ENCODE assay signal across 32 cellular contexts in the genomic region with DNA sequence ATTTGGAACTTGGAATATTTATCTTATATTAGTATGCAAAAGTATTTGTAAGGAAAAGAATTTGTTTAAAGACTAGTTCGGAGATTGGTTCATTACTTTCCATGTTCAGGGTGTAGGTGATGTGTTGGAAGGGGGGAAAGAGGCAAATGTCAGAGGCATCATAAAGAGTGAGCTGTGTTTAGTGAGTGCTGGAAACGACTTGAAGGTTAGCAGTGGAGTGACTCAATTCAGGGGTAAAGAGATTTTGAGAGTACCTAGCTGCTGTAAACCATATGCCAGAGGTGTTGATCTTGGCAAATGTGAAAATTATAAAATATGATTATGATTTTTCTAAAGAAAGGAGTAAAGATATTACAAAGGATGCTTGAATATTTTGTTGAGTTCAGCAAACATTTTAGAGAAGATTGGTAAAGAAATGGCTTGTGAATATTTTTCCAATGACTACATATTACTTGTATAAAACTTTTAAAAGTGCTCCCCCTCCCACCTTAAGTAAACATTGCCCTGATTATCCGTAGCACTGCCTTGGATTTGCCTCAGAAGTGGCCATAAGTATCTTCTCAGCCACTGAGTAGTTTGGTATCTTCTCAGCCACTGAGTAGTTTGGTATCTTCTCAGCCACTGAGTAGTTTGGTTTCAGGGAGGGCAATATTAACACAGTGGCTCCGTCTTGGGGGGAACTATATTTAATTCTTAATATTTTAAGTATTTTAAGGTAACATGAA. TPM values are rescaled to one million over a fixed set of nuclear protein-coding genes. Genes with fewer than 3 reads are reported as not detected.
DNase-seq lines count a peak whose midpoint lies in the region; ATAC-seq, FAIRE-seq and TF ChIP-seq lines count a peak whose summit lies in the region.
"Had no signal": no experiment of that assay in that cellular context is flagged by ENCODE, and none has a peak within 500 bp of the region (broad histone marks: within the 10 kb centered on the region; RNA-seq: fewer than 3 reads in every experiment).

No MANE protein-coding gene starts in this region.

- peaks cover 42% of the 10 kb centered on the region for H3K4me1 Mint-ChIP-seq in activated CD4-positive, alpha-beta T cell treated with anti-CD3 and anti-CD28 coated beads for 36 hours
- H3K4me1 Mint-ChIP-seq in astrocyte (ENCODE audit: low read depth, unreplicated experiment) = peaks cover 1% of the 10 kb centered on the region
- H3K4me1 Mint-ChIP-seq in type B pancreatic cell (ENCODE audit: unreplicated experiment) = peaks cover under 1% of the 10 kb centered on the region

- H3K4me2 ChIP-seq in astrocyte (ENCODE audit: low read length) (no peak overlapping the region), osteoblast (ENCODE audit: insufficient read depth, low read length) (no peak overlapping the region)
- H3K4me2 ChIP-seq: PC-9 had no signal

- H3K79me2 ChIP-seq in astrocyte (ENCODE audit: insufficient read depth, low read length) (no peaks in the 10 kb centered on the region), osteoblast (ENCODE audit: insufficient read depth, low read length) (no peaks in the 10 kb centered on the region)

- CTCF ChIA-PET in activated CD4-positive, alpha-beta T cell treated with anti-CD3 and anti-CD28 coated beads for 36 hours (lab: Charles Lee) = interaction anchor here (0.6 to 1.6 kb wide), 5 partner anchors 8 to 228 kb away, joined by 3 to 4 read pairs (median 3); no protein-coding TSS in a partner anchor

- H4K20me1 ChIP-seq in astrocyte (ENCODE audit: insufficient read depth, low read length) (no peaks in the 10 kb centered on the region), osteoblast (ENCODE audit: insufficient read depth, low read length) (peaks cover 2% of the 10 kb centered on the region)

- no peak overlapping the region for H3K9ac ChIP-seq in astrocyte (ENCODE audit: low read length)
- H3K9ac ChIP-seq: GM23248 had no signal

- intact Hi-C loops in activated CD4-positive, alpha-beta T cell treated with anti-CD3 and anti-CD28 coated beads for 36 hours (cut with DNase I, micrococcal nuclease) = no loop called here

- peak; percentile 72 for ATAC-seq in activated CD4-positive, alpha-beta T cell treated with anti-CD3 and anti-CD28 coated beads for 36 hours
- ATAC-seq in GM21367 (IDR thresholded peaks at IDR 0.05; ENCODE audit: unreplicated experiment) = no peak
- ATAC-seq: body of pancreas, gastrocnemius medialis, Right ventricle myocardium inferior had no signal

- H3K4me1 ChIP-seq in astrocyte (ENCODE audit: insufficient read depth, low read length) = no peaks in the 10 kb centered on the region
- H3K4me1 ChIP-seq in osteoblast (ENCODE audit: insufficient read depth, low read length) = no peaks in the 10 kb centered on the region
- H3K4me1 ChIP-seq: adrenal gland, Caco-2 had no signal

- no peak overlapping the region for H2AFZ ChIP-seq in astrocyte (ENCODE audit: low read depth, low read length)
- no peak overlapping the region for H2AFZ ChIP-seq in osteoblast (ENCODE audit: low read length)
- H2AFZ ChIP-seq: GM23248, PC-9 had no signal

- no peaks in the 10 kb centered on the region for H3K27me3 Mint-ChIP-seq in activated CD4-positive, alpha-beta T cell treated with anti-CD3 and anti-CD28 coated beads for 36 hours
- H3K27me3 Mint-ChIP-seq in astrocyte (ENCODE audit: low read depth, unreplicated experiment) (no peaks in the 10 kb centered on the region), type B pancreatic cell (no peaks in the 10 kb centered on the region)
- H3K27me3 Mint-ChIP-seq: natural killer cell treated with Interleukin-12 subunit alpha and Interleukin-12 subunit beta and Interleukin-15 and Interleukin-18, amount 100 ng/mL, for 72 hours had no signal

- TF ChIP-seq CTCF in astrocyte (IDR thresholded peaks at IDR 0.05; ENCODE audit: insufficient read depth, low read depth, low read length) (no peak), osteoblast (IDR thresholded peaks at IDR 0.05; ENCODE audit: extremely low read depth, low read depth, low read length) (no peak), type B pancreatic cell (conservative IDR thresholded peaks at IDR 0.05) (no peak)

- no peak for DNase-seq in activated CD4-positive, alpha-beta T cell treated with anti-CD3 and anti-CD28 coated beads for 36 hours
- no peak for DNase-seq in activated CD4-positive, alpha-beta T cell treated with anti-CD3 and anti-CD28 coated beads for 48 hours
- DNase-seq in M059J (ENCODE audit: low read depth) = peak; percentile 30
- DNase-seq in astrocyte (ENCODE audit: low read depth) = peak; percentile 33
- DNase-seq in osteoblast (ENCODE audit: insufficient read length, low spot score, missing footprints) = peak; percentile 22
- no peak for DNase-seq in H4 (ENCODE audit: low spot score)
- no peak for DNase-seq in type B pancreatic cell (ENCODE audit: extremely low spot score, unreplicated experiment)
- DNase-seq: activated CD4-positive, alpha-beta T cell treated with anti-CD3 and anti-CD28 coated beads for 4 hours; activated T-cell treated with anti-CD3 and anti-CD28 coated beads, Interleukin-2, amount 50 U/mL, for 4 hours; adrenal gland; body of pancreas; Caco-2; cerebellar nuclear complex; DMS79; dorsolateral prefrontal cortex; esophagus squamous epithelium; gastrocnemius medialis; GDM1; GM23248; kidney glomerular epithelial cell; lower lobe of right lung; NCI-H1092 treated with DMSO at 0.1 percent for 48 hours; NCI-H187 treated with DMSO at 0.1 percent for 48 hours; NK-92 treated with Interleukin-12 subunit alpha and Interleukin-12 subunit beta, amount 100 ng/mL, for 24 hours; PC-9; stimulated activated CD4-positive, alpha-beta T cell treated with anti-CD3 and anti-CD28 coated beads, Interleukin-4, amount 100 ng/mL, for 1 hour; upper lobe of left lung had no signal

- H3K9me3 Mint-ChIP-seq in activated CD4-positive, alpha-beta T cell treated with anti-CD3 and anti-CD28 coated beads for 36 hours (ENCODE audit: low read depth) = peaks cover 9% of the 10 kb centered on the region
- H3K9me3 Mint-ChIP-seq in astrocyte (ENCODE audit: unreplicated experiment) = no peaks in the 10 kb centered on the region
- H3K9me3 Mint-ChIP-seq in type B pancreatic cell = peaks cover 4% of the 10 kb centered on the region
- H3K9me3 Mint-ChIP-seq: natural killer cell treated with Interleukin-12 subunit alpha and Interleukin-12 subunit beta and Interleukin-15 and Interleukin-18, amount 100 ng/mL, for 72 hours had no signal

- H3K36me3 Mint-ChIP-seq in activated CD4-positive, alpha-beta T cell treated with anti-CD3 and anti-CD28 coated beads for 36 hours (ENCODE audit: low read depth) = peaks cover 19% of the 10 kb centered on the region
- H3K36me3 Mint-ChIP-seq in astrocyte (ENCODE audit: low read depth, unreplicated experiment) (no peaks in the 10 kb centered on the region), type B pancreatic cell (peaks cover 11% of the 10 kb centered on the region)

- no peaks in the 10 kb centered on the region for H3K36me3 ChIP-seq in astrocyte (ENCODE audit: insufficient read depth, low read length)
- H3K36me3 ChIP-seq in osteoblast (ENCODE audit: insufficient read depth, low read length) = no peaks in the 10 kb centered on the region
- H3K36me3 ChIP-seq: adrenal gland, esophagus squamous epithelium, gastrocnemius medialis, lower lobe of right lung, upper lobe of left lung had no signal

- H3K4me3 Mint-ChIP-seq in activated CD4-positive, alpha-beta T cell treated with anti-CD3 and anti-CD28 coated beads for 36 hours = no peak overlapping the region
- H3K4me3 Mint-ChIP-seq in astrocyte (ENCODE audit: unreplicated experiment) (no peak overlapping the region), type B pancreatic cell (no peak overlapping the region)
- H3K4me3 Mint-ChIP-seq: activated T-cell treated with anti-CD3 and anti-CD28 coated beads, Interleukin-2, amount 50 U/mL, for 4 hours; CD14-positive monocyte; natural killer cell treated with Interleukin-12 subunit alpha and Interleukin-12 subunit beta and Interleukin-15 and Interleukin-18, amount 100 ng/mL, for 72 hours had no signal

- H3K27ac ChIP-seq in astrocyte (ENCODE audit: low read depth, low read length) = no peak overlapping the region
- H3K27ac ChIP-seq in osteoblast (ENCODE audit: low read depth, low read length) = no peak overlapping the region
- H3K27ac ChIP-seq: 22Rv1, adrenal gland, body of pancreas, dorsolateral prefrontal cortex, esophagus squamous epithelium, gastrocnemius medialis, GM23248, lower lobe of right lung, PC-9, upper lobe of left lung had no signal

- H3K27me3 ChIP-seq in astrocyte (ENCODE audit: insufficient read depth, low read length) (no peaks in the 10 kb centered on the region), osteoblast (ENCODE audit: insufficient read depth, low read length) (no peaks in the 10 kb centered on the region)
- H3K27me3 ChIP-seq: adrenal gland, body of pancreas, dorsolateral prefrontal cortex, esophagus squamous epithelium, gastrocnemius medialis, upper lobe of left lung had no signal

- no peak overlapping the region for H3K4me3 ChIP-seq in astrocyte (ENCODE audit: insufficient read depth, low read depth, low read length)
- no peak overlapping the region for H3K4me3 ChIP-seq in osteoblast (ENCODE audit: insufficient read depth, low read length)
- H3K4me3 ChIP-seq: adrenal gland, body of pancreas, dorsolateral prefrontal cortex, esophagus squamous epithelium, gastrocnemius medialis, GM23248, lower lobe of right lung, PC-9, upper lobe of left lung had no signal

- H3K9me3 ChIP-seq in astrocyte (ENCODE audit: insufficient read depth, low read depth, low read length) (no peaks in the 10 kb centered on the region), osteoblast (ENCODE audit: low read depth, low read length) (no peaks in the 10 kb centered on the region)
- H3K9me3 ChIP-seq: adrenal gland, body of pancreas, gastrocnemius medialis, lower lobe of right lung, upper lobe of left lung had no signal

- POLR2A ChIA-PET in activated CD4-positive, alpha-beta T cell treated with anti-CD3 and anti-CD28 coated beads for 36 hours (lab: Charles Lee) = no interaction called here

- FAIRE-seq in astrocyte (lab: Jason Lieb, UNC) = no peak

- H3K27ac Mint-ChIP-seq in activated CD4-positive, alpha-beta T cell treated with anti-CD3 and anti-CD28 coated beads for 36 hours = no peak overlapping the region
- H3K27ac Mint-ChIP-seq in astrocyte (ENCODE audit: unreplicated experiment) = no peak overlapping the region
- H3K27ac Mint-ChIP-seq in type B pancreatic cell = no peak overlapping the region
- H3K27ac Mint-ChIP-seq: natural killer cell treated with Interleukin-12 subunit alpha and Interleukin-12 subunit beta and Interleukin-15 and Interleukin-18, amount 100 ng/mL, for 72 hours had no signal

RNA-seq across cellular contexts. Expression of gene ZNRF2, which starts 51.5 kb away (rescaled TPM):
- 1 to 10 TPM; 8.1 to 8.8 TPM for total RNA-seq in activated CD4-positive, alpha-beta T cell treated with anti-CD3 and anti-CD28 coated beads for 36 hours
- total RNA-seq in M059J (2014; rRNA removed; shearing (Covaris generic)) = 10.3 and 12.1 TPM in 2 replicates
- total RNA-seq in astrocyte (9.2 and 9.9 TPM in 2 replicates), osteoblast (12.1 and 12.7 TPM in 2 replicates), type B pancreatic cell (ENCODE audit: low replicate concordance) (11.2 and 15.6 TPM in 2 replicates)
- 12.7 and 13.6 TPM in 2 replicates for total RNA-seq in H4 (2014; rRNA removed; shearing (Covaris generic))

Comparison
In these comparisons a context has a peak if more than half of its experiments do, and no peak if none do; other contexts are left out.
1. DNase-seq: peak in M059J (single experiment), astrocyte (single experiment) and osteoblast (single experiment); none in activated CD4-positive, alpha-beta T cell treated with anti-CD3 and anti-CD28 coated beads for 36 hours (single experiment), activated CD4-positive, alpha-beta T cell treated with anti-CD3 and anti-CD28 coated beads for 48 hours (single experiment), H4 (single experiment) and type B pancreatic cell (single experiment).